1 cellular context compared by ENCODE assay signal in genomic region chr1:70436617-70437236, GRCh38.
TF ChIP-seq lines count a peak whose summit lies in the region.

No MANE protein-coding gene starts in this region.

TF ChIP-seq in H1, 55 proteins besides CTCF, POLR2A, EP300 and RAD21:
- TF ChIP-seq CHD7 (IDR thresholded peaks at IDR 0.05; ENCODE audit: insufficient replicate concordance, low read length) (no peak), ZNF274 (IDR thresholded peaks at IDR 0.05; ENCODE audit: borderline replicate concordance, extremely low read depth, low read length) (no peak), CHD2 (IDR thresholded peaks at IDR 0.05; ENCODE audit: low read length) (no peak), SIRT6 (IDR thresholded peaks at IDR 0.05; ENCODE audit: low read length) (no peak), POU5F1 (IDR thresholded peaks at IDR 0.05; ENCODE audit: low read depth, low read length) (no peak), EGR1 (IDR thresholded peaks at IDR 0.05; ENCODE audit: borderline replicate concordance, low read depth, low read length) (no peak)
TF ChIP-seq in H1: peak in this region for 0.
